ENCODE assay signal across 9 cellular contexts in the genomic region with DNA sequence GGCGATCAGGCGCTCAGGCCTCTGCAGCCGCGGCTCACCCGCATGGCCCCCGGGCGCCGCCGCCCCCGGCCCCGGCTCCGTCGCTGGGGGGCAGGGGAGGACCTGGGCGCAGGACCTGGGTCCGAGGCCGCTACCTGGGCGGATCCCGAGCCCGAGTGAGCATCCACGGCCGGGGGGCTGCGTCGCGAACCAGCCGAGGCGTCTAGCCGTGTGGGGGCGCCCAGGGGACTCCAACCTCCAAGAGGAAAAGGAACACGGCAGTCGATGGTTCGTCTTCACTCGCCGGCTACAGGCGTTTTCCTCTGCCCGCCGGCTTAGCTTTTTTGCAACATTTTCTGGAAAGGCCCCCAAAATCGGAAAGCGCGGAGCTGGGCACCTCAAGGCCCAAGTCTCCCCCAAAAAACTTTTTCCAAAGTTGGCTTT. TPM values are rescaled to one million over a fixed set of nuclear protein-coding genes. Genes with fewer than 3 reads are reported as not detected.
DNase-seq lines count a peak whose midpoint lies in the region; ATAC-seq and TF ChIP-seq lines count a peak whose summit lies in the region.
"Had no signal": no experiment of that assay in that cellular context is flagged by ENCODE, and none has a peak within 500 bp of the region (broad histone marks: within the 10 kb centered on the region; RNA-seq: fewer than 3 reads in every experiment).

No MANE protein-coding gene starts in this region.

- ATAC-seq in psoas muscle (no peak), GM18502 (IDR thresholded peaks at IDR 0.05; ENCODE audit: poor library complexity, unreplicated experiment) (no peak), GM18517 (IDR thresholded peaks at IDR 0.05; ENCODE audit: unreplicated experiment) (no peak)

- intact Hi-C loops in psoas muscle (cut with DNase I): loop anchor here in 1 of 2 donors (5.0 kb wide), 2 partner anchors 33 to 68 kb away; no protein-coding TSS in a partner anchor
- intact Hi-C loops in adrenal gland (cut with DNase I): no loop called here

- H3K36me3 ChIP-seq in SJSA1: no peaks in the 10 kb centered on the region
- no peaks in the 10 kb centered on the region for H3K36me3 ChIP-seq in esophagus (ENCODE audit: control insufficient read depth in 2 of 2, insufficient read depth in 2 of 2, low read length in 1 of 2)
- no peaks in the 10 kb centered on the region for H3K36me3 ChIP-seq in psoas muscle (ENCODE audit: insufficient read depth in 1 of 2, low read depth in 1 of 2)
- no peaks in the 10 kb centered on the region for H3K36me3 ChIP-seq in adrenal gland (replicated peaks in 1 of 2)
- H3K36me3 ChIP-seq: neutrophil had no signal

- H3K27ac ChIP-seq in SJSA1 (no peak overlapping the region), esophagus (ENCODE audit: low read depth in 2 of 2, low read length in 1 of 2) (peak overlapping the region; percentile 49 to 54), psoas muscle (peak overlapping the region; percentile 87), adrenal gland (peak overlapping the region in 2 of 5 donors; percentile 50 to 57)
- H3K27ac ChIP-seq: neutrophil had no signal

- H3K4me3 ChIP-seq in SJSA1 (0 out of 2 replicates have a peak overlapping the region, but pooled peaks have one; percentile 8), esophagus (ENCODE audit: low read depth in 1 of 2, low read length in 2 of 2) (peak overlapping the region; percentile 43 to 52), psoas muscle (peak overlapping the region; percentile 73), adrenal gland (peak overlapping the region in 2 of 4 donors; percentile 28 to 52)

- no peak for TF ChIP-seq POLR2A in adrenal gland (IDR thresholded peaks at IDR 0.05)

- TF ChIP-seq CTCF in psoas muscle (IDR thresholded peaks at IDR 0.05): no peak
- TF ChIP-seq CTCF in adrenal gland (IDR thresholded peaks at IDR 0.05): no peak

- DNase-seq in Daoy (ENCODE audit: low read depth): peak; percentile 31
- DNase-seq in SJSA1 (ENCODE audit: low read depth in 1 of 2, low spot score in 2 of 2): no peak
- DNase-seq in psoas muscle: no peak
- no peak for DNase-seq in NCI-H187 treated with DMSO at 0.1 percent for 48 hours (lab: John Stamatoyannopoulos, UW)
- no peak for DNase-seq in adrenal gland

- peaks cover 35% of the 10 kb centered on the region for H3K27me3 ChIP-seq in SJSA1 (replicated peaks)
- peaks cover 0 to 11% of the 10 kb centered on the region in 2 donors for H3K27me3 ChIP-seq in esophagus (ENCODE audit: control insufficient read depth in 1 of 2, insufficient read depth in 2 of 2, low read length in 2 of 2)
- H3K27me3 ChIP-seq in psoas muscle (ENCODE audit: insufficient read depth in 3 of 3, low read length in 2 of 3): no peaks in the 10 kb centered on the region
- H3K27me3 ChIP-seq in adrenal gland: no peaks in the 10 kb centered on the region

- H3K9me3 ChIP-seq in SJSA1 (replicated peaks): peaks cover 2% of the 10 kb centered on the region; the same call in 1 of the 2 replicates
- no peaks in the 10 kb centered on the region for H3K9me3 ChIP-seq in esophagus (ENCODE audit: control insufficient read depth in 2 of 2, insufficient read depth in 1 of 2, low read depth in 1 of 2, low read length in 1 of 2)
- no peaks in the 10 kb centered on the region for H3K9me3 ChIP-seq in psoas muscle
- H3K9me3 ChIP-seq in adrenal gland (replicated peaks in 1 of 3): no peaks in the 10 kb centered on the region
- H3K9me3 ChIP-seq: neutrophil had no signal

- WGBS in esophagus, 2 donors: 0 to 1% methylated on average over 26 to 39 of the region's 39 CpGs
- 0 to 1% (median 1%) methylated on average over 30 to 39 of the region's 39 CpGs for WGBS in psoas muscle, 3 donors
- WGBS in adrenal gland, 4 donors: 0 to 1% (median 0%) methylated on average over 3 to 39 of the region's 39 CpGs

- H3K4me1 ChIP-seq in SJSA1 (replicated peaks) (peaks cover 23% of the 10 kb centered on the region), esophagus (ENCODE audit: control insufficient read depth in 2 of 2, insufficient read depth in 2 of 2, low read length in 1 of 2) (peaks cover 15 to 33% of the 10 kb centered on the region in 2 donors), psoas muscle (peaks cover 50% of the 10 kb centered on the region), adrenal gland (replicated peaks in 1 of 2) (peaks cover 14 to 27% of the 10 kb centered on the region in 2 donors)

RNA-seq across cellular contexts. Expression of gene PDGFB, which starts 0.7 kb away (rescaled TPM):
- total RNA-seq in Daoy (2014; rRNA removed; shearing (Covaris generic)): 0.11 and 0.18 TPM in 2 replicates
- total RNA-seq in SJSA1 (2014; rRNA removed; shearing (Covaris generic)): 0.13 TPM in 1 of 2 replicates, not detected in the other
- polyA plus RNA-seq in esophagus (1 to 10 TPM; 1.2 to 1.8 TPM), psoas muscle (10 to 100 TPM in 1 of 3 donors, 1 to 10 TPM in 2; 5.2 to 10.1 (median 5.8) TPM), adrenal gland (1 to 10 TPM; 4.0 to 8.7 (median 6.0) TPM)
- total RNA-seq in psoas muscle (10 to 100 TPM in 3 of 4 donors, 1 to 10 TPM in 1; 7.5 to 16.4 (median 14.0) TPM), adrenal gland (10 to 100 TPM in 1 of 8 donors, 1 to 10 TPM in 7; 2.5 to 10.9 (median 6.8) TPM)
